8 cellular contexts compared by ENCODE assay signal in the genomic region with DNA sequence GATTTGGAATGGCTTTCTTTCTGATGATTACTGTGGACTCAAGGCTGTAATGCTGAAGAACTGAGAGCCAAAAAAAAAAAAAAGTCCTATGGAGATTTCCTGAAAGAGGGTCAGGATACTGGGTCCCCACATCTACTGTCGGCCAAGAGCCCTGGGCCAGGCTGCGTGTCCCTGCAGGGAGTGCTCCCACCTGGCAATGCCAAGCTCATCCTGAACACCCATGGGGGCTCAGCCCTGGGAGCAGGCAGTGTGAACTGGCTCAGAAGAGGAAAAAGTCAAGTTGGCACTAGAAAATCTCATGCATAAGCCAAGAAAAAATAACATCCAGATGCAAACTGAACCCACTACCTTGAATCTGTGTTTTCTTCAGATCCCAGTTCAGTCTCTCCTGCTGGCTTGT. TPM values are rescaled to one million over a fixed set of nuclear protein-coding genes. Genes with fewer than 3 reads are reported as not detected.
"Had no signal": no experiment of that assay in that cellular context is flagged by ENCODE, and none has a peak within 500 bp of the region (broad histone marks: within the 10 kb centered on the region; RNA-seq: fewer than 3 reads in every experiment).

No MANE protein-coding gene starts in this region.

- DNase-seq: H9, HCEC 1CT, HFFc6, IMR-90 had no signal

- H3K4me3 ChIP-seq: GM23338, K562 had no signal

- H3K27ac ChIP-seq: HL-60 had no signal

- H3K4me2 ChIP-seq: GM23338 had no signal

RNA-seq across cellular contexts. Expression of gene SMOC1, which starts 35.0 kb away (rescaled TPM):
- polyA plus RNA-seq: K562 had no signal

RNA-seq across cellular contexts. Expression of gene SLC10A1, which starts 47.1 kb away (rescaled TPM):
- polyA plus RNA-seq: H1, K562 had no signal
